ENCODE assay signal across 8 cellular contexts in the genomic region with DNA sequence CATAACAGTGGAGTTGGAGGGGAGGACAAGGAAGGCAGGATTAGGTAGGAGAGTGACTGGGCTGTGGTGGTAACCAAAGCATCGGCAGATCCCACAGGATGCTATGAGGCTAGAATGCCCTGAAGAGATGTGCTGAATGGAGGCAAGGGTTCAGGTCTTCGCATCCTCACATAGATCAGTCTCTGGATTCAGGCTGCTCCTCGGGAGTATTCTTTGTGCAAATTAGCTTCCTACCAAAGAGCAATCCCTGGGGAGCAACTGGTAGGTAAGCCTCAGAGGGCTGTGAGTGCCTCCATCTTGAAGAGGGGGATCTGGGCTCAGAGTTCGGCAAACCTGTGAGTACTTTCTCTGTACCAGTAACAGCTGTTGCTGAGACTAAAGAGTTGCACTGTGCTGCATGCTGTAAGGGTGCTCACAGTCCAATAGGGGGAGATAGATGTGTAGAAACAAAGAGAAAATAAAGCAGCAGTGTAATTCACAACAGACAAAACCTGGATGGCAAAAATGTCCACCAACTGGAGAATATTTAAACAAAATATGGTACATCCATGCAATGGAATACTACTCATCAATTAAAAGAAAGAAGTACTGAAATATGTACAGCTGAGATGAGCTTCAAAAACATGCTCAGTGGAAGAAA.
A peak's percentile ranks its signal among the peaks of the same experiment; 100 is the strongest.
DNase-seq lines count a peak whose midpoint lies in the region; ATAC-seq and TF ChIP-seq lines count a peak whose summit lies in the region.

No MANE protein-coding gene starts in this region.

- no peak overlapping the region for H2AFZ ChIP-seq in H9 (ENCODE audit: low read length)

- H3K36me3 ChIP-seq in BJ (ENCODE audit: control insufficient read depth, insufficient read depth, low read length) (no peaks in the 10 kb centered on the region), RWPE2 (ENCODE audit: low read depth) (no peaks in the 10 kb centered on the region), iPS DF 6.9 (ENCODE audit: control insufficient read depth, insufficient read depth, low read length) (no peaks in the 10 kb centered on the region)

- H3K9me3 Mint-ChIP-seq in H9 = no peaks in the 10 kb centered on the region

- no peak overlapping the region for H3K56ac ChIP-seq in H9 (ENCODE audit: insufficient read length, low read depth, low read length)

- H3K36me3 Mint-ChIP-seq in H9 (ENCODE audit: insufficient read depth in 1 of 3, low read depth in 3 of 3) = no peaks in the 10 kb centered on the region

- H3K4ac ChIP-seq in H9 (ENCODE audit: low read depth, low read length) = no peak overlapping the region

- H2BK12ac ChIP-seq in H9 (ENCODE audit: insufficient read length, low read depth, low read length) = no peak overlapping the region

- H3K79me1 ChIP-seq in H9 (ENCODE audit: insufficient read depth, low read depth, low read length, poor library complexity, severe bottlenecking) = no peaks in the 10 kb centered on the region

- no peaks in the 10 kb centered on the region for H3K4me1 ChIP-seq in H9 (ENCODE audit: insufficient read depth, low read length)
- H3K4me1 ChIP-seq in RWPE2 (ENCODE audit: insufficient read depth, poor library complexity, severe bottlenecking) = no peaks in the 10 kb centered on the region
- no peaks in the 10 kb centered on the region for H3K4me1 ChIP-seq in iPS DF 6.9 (ENCODE audit: control insufficient read depth, insufficient read depth, low read length)

- H3K9me3 ChIP-seq in H9 (ENCODE audit: control insufficient read depth, low read depth, low read length) (no peaks in the 10 kb centered on the region), RWPE2 (ENCODE audit: severe bottlenecking) (no peaks in the 10 kb centered on the region), iPS DF 6.9 (ENCODE audit: control insufficient read depth, insufficient read depth, low read length) (no peaks in the 10 kb centered on the region; the same call in 1 of the 2 replicates)

- no peak overlapping the region for H2BK5ac ChIP-seq in H9 (ENCODE audit: insufficient read length, low read length)

- no peak overlapping the region for H3K9ac ChIP-seq in H9 (ENCODE audit: extremely low read depth, insufficient read length, low read length)

- H3K18ac ChIP-seq in H9 (ENCODE audit: insufficient read length, low read depth, low read length) = no peak overlapping the region

- no peak overlapping the region for H2BK20ac ChIP-seq in H9 (ENCODE audit: low read depth, low read length, poor library complexity, severe bottlenecking)

- H3T11ph ChIP-seq in H9 (ENCODE audit: low read length) = no peak overlapping the region

- CTCF ChIA-PET in BJ (lab: Yijun Ruan, JAX) = no interaction called here

- H3K4me2 ChIP-seq in H9 (ENCODE audit: insufficient read depth, insufficient read length, low read length) = no peak overlapping the region

- H3K14ac ChIP-seq in H9 (ENCODE audit: insufficient read depth, low read length) = no peak overlapping the region

- WGBS in H9 (ENCODE audit: extremely low coverage, insufficient read length, low lambda C conversion rate) = no CpG with 5 or more reads among the region's 4 CpGs
- WGBS in iPS DF 6.9 (ENCODE audit: insufficient coverage, insufficient read length) = no CpG with 5 or more reads among the region's 4 CpGs

- H3K79me2 ChIP-seq in H9 (ENCODE audit: insufficient read depth, low read length) = no peaks in the 10 kb centered on the region

- no peak overlapping the region for H3K23ac ChIP-seq in H9 (ENCODE audit: insufficient read length, low read depth, low read length)

- no peaks in the 10 kb centered on the region for H3K27me3 Mint-ChIP-seq in H9 (ENCODE audit: low read depth)

- H3K23me2 ChIP-seq in H9 (ENCODE audit: insufficient read length, low read depth, low read length, poor library complexity, severe bottlenecking) = no peaks in the 10 kb centered on the region

- no peak overlapping the region for H4K91ac ChIP-seq in H9 (ENCODE audit: insufficient read length, low read depth, low read length)

- no peak overlapping the region for H3K4me3 Mint-ChIP-seq in H9

- H4K5ac ChIP-seq in H9 (ENCODE audit: insufficient read length, low read depth, low read length) = no peak overlapping the region

- H3K27me3 ChIP-seq in BJ (ENCODE audit: control insufficient read depth, insufficient read depth, low read length) (no peaks in the 10 kb centered on the region), H9 (ENCODE audit: insufficient read depth, low read length) (no peaks in the 10 kb centered on the region), RWPE2 (ENCODE audit: insufficient read depth, poor library complexity, severe bottlenecking) (no peaks in the 10 kb centered on the region), iPS DF 6.9 (ENCODE audit: control insufficient read depth, insufficient read depth, low read length) (no peaks in the 10 kb centered on the region)

- no peak overlapping the region for H4K8ac ChIP-seq in H9 (replicated peaks; ENCODE audit: insufficient read length, low read depth, low read length)

- POLR2A ChIA-PET in BJ (lab: Charles Lee) = no interaction called here

- DNase-seq in BJ (ENCODE audit: low read depth) (no peak), H9 (peak; percentile 42), RWPE2 (ENCODE audit: low spot score) (no peak), iPS DF 6.9 (ENCODE audit: low read depth, low spot score) (peak; percentile 4)

- H3K4me3 ChIP-seq in BJ (ENCODE audit: low read depth, low read length) (no peak overlapping the region), RWPE2 (ENCODE audit: severe bottlenecking) (no peak overlapping the region), iPS DF 6.9 (ENCODE audit: low read length) (no peak overlapping the region)

- H3K27ac ChIP-seq in H9 (ENCODE audit: insufficient read length, low read depth, low read length) = no peak overlapping the region
- no peak overlapping the region for H3K27ac ChIP-seq in RWPE2 (ENCODE audit: poor library complexity, severe bottlenecking)
- H3K27ac ChIP-seq in iPS DF 6.9 (ENCODE audit: low read length) = no peak overlapping the region

- peak; percentile 58; the same call in 2 of the 3 replicates for ATAC-seq in RWPE2 (ENCODE audit: low read depth)
- ATAC-seq in HG02970 (IDR thresholded peaks at IDR 0.05; ENCODE audit: low FRiP score, unreplicated experiment) = no peak
- no peak for ATAC-seq in GM18498 (IDR thresholded peaks at IDR 0.05; ENCODE audit: unreplicated experiment)
- no peak for ATAC-seq in GM21390 (IDR thresholded peaks at IDR 0.05; ENCODE audit: unreplicated experiment)
- no peak for ATAC-seq in HG03520 (IDR thresholded peaks at IDR 0.05; ENCODE audit: unreplicated experiment)

- no peak overlapping the region for H3K27ac Mint-ChIP-seq in H9

- H3K4me1 Mint-ChIP-seq in H9 = peaks cover 0 to 2% of the 10 kb centered on the region in 2 experiments; a peak in 1 of 4 replicates

- H2BK120ac ChIP-seq in H9 (ENCODE audit: low read depth, low read length, poor library complexity, severe bottlenecking) = no peak overlapping the region

- no peak overlapping the region for H2AK5ac ChIP-seq in H9 (ENCODE audit: insufficient read length, low read length)

- TF ChIP-seq CTCF in BJ (IDR thresholded peaks at IDR 0.05; ENCODE audit: insufficient read depth, low read depth, low read length) (0 out of 2 replicates have a peak, but pooled peaks have one; percentile 8), H9 (conservative IDR thresholded peaks at IDR 0.05) (peak; percentile 71), RWPE2 (IDR thresholded peaks at IDR 0.05; ENCODE audit: poor library complexity, severe bottlenecking) (peak; percentile 30)

- H2BK15ac ChIP-seq in H9 (ENCODE audit: low read depth, low read length) = no peak overlapping the region

- no peaks in the 10 kb centered on the region for H4K20me1 ChIP-seq in H9 (ENCODE audit: control insufficient read depth, insufficient read depth, insufficient read length)

Comparison
In these comparisons a context has a peak if more than half of its experiments do, and no peak if none do; other contexts are left out.
1. DNase-seq: peak in H9 (single experiment) and iPS DF 6.9 (single experiment); none in BJ (single experiment) and RWPE2 (single experiment).
2. CTCF ChIP-seq: peak in every context shown above with its lines; median percentile 71 in H9; 30 in RWPE2; 8 in BJ.